10 cellular contexts compared by ENCODE assay signal in genomic region chr6:7235712-7236311, GRCh38.
DNase-seq lines count a peak whose midpoint lies in the region; ATAC-seq, FAIRE-seq and TF ChIP-seq lines count a peak whose summit lies in the region.
"Had no signal": no experiment of that assay in that cellular context is flagged by ENCODE, and none has a peak within 500 bp of the region (broad histone marks: within the 10 kb centered on the region; RNA-seq: fewer than 3 reads in every experiment).

No MANE protein-coding gene starts in this region.

- H3K27me3 Mint-ChIP-seq in CD8-positive, alpha-beta T cell (ENCODE audit: low read depth) = no peaks in the 10 kb centered on the region
- H3K27me3 Mint-ChIP-seq in naive thymus-derived CD4-positive, alpha-beta T cell = no peaks in the 10 kb centered on the region

- CTCF ChIA-PET in CD8-positive, alpha-beta T cell (lab: Charles Lee) = interaction anchor here (1.2 to 5.6 kb wide), 3 partner anchors 7 to 559 kb away, joined by 3 to 31 read pairs (median 4); no protein-coding TSS in a partner anchor
- CTCF ChIA-PET in GM12878 (lab: Yijun Ruan, JAX) = interaction anchor here (0.8 to 2.8 kb wide), 12 partner anchors 7 to 561 kb away, joined by 3 to 9 read pairs (median 4); no protein-coding TSS in a partner anchor
- CTCF ChIA-PET in naive thymus-derived CD4-positive, alpha-beta T cell (lab: Charles Lee) = interaction anchor here (1.1 to 2.1 kb wide), 2 partner anchors 510 to 511 kb away, joined by 5 to 6 read pairs; no protein-coding TSS in a partner anchor

- TF ChIP-seq POLR2A in GM12878 (IDR thresholded peaks at IDR 0.05; ENCODE audit: low read depth, low read length) = no peak
- TF ChIP-seq POLR2A in lower leg skin (IDR thresholded peaks at IDR 0.05) = no peak

- peaks cover 13% of the 10 kb centered on the region for H3K4me1 Mint-ChIP-seq in CD8-positive, alpha-beta T cell (ENCODE audit: low read depth)
- peaks cover 12 to 37% (median 14%) of the 10 kb centered on the region in 7 donors for H3K4me1 Mint-ChIP-seq in naive thymus-derived CD4-positive, alpha-beta T cell

- no peaks in the 10 kb centered on the region for H3K27me3 ChIP-seq in CD8-positive, alpha-beta T cell (ENCODE audit: insufficient read depth, low read length)
- H3K27me3 ChIP-seq in GM12878 (replicated peaks in 1 of 2; ENCODE audit: control insufficient read depth in 2 of 2, insufficient read depth in 2 of 2, low read length in 1 of 2) = no peaks in the 10 kb centered on the region
- no peaks in the 10 kb centered on the region for H3K27me3 ChIP-seq in naive thymus-derived CD4-positive, alpha-beta T cell (ENCODE audit: control insufficient read depth in 2 of 2, insufficient read depth in 2 of 2, low read length in 2 of 2)

- no peak for DNase-seq in CD8-positive, alpha-beta T cell
- no peak for DNase-seq in GM12878 (ENCODE audit: low read depth, low spot score)
- no peak for DNase-seq in naive thymus-derived CD4-positive, alpha-beta T cell
- DNase-seq in kidney glomerular epithelial cell (lab: John Stamatoyannopoulos, UW) = no peak
- DNase-seq in NCI-H1694 treated with DMSO at 0.1 percent for 48 hours (lab: John Stamatoyannopoulos, UW) = no peak
- no peak for DNase-seq in lower leg skin (ENCODE audit: low spot score in 2 of 2)
- DNase-seq in SIG-M5 treated with dmso at 0.1 percent for 504 hours (lab: John Stamatoyannopoulos, UW; ENCODE audit: unreplicated experiment) = no peak
- DNase-seq: NCI-H1436; stimulated activated CD4-positive, alpha-beta T cell treated with anti-CD3 and anti-CD28 coated beads, Interleukin-4, amount 100 ng/mL, for 24 hours had no signal

- H3K36me3 ChIP-seq in CD8-positive, alpha-beta T cell (ENCODE audit: insufficient read depth, low read length) = peaks cover 42% of the 10 kb centered on the region
- peaks cover 17 to 33% of the 10 kb centered on the region in 2 experiments for H3K36me3 ChIP-seq in GM12878 (ENCODE audit: control insufficient read depth in 2 of 2, insufficient read depth in 2 of 2, low read length in 1 of 2)
- peaks cover 0 to 62% (median 0%) of the 10 kb centered on the region in 3 experiments for H3K36me3 ChIP-seq in naive thymus-derived CD4-positive, alpha-beta T cell (ENCODE audit: control insufficient read depth in 2 of 3, insufficient read depth in 3 of 3, low read length in 3 of 3)

- peak overlapping the region; percentile 37 for H3K27ac Mint-ChIP-seq in CD8-positive, alpha-beta T cell
- peak overlapping the region in 7 of 9 donors; percentile 32 to 92 (median 43) for H3K27ac Mint-ChIP-seq in naive thymus-derived CD4-positive, alpha-beta T cell

- H4K20me1 ChIP-seq in GM12878 (ENCODE audit: control insufficient read depth, insufficient read depth) = no peaks in the 10 kb centered on the region

- peak overlapping the region; percentile 60 for H3K9ac ChIP-seq in GM12878 (ENCODE audit: control insufficient read depth, insufficient read depth, low read length)

- WGBS in GM12878 (ENCODE audit: insufficient coverage, insufficient replicate concordance, low lambda C conversion rate, missing lambda C conversion rate) = 72% methylated on average over 9 of the region's 9 CpGs
- WGBS in lower leg skin, 2 donors = 40 to 44% methylated on average over 9 of the region's 9 CpGs

- no peak overlapping the region for H2AFZ ChIP-seq in GM12878 (ENCODE audit: control insufficient read depth, low read depth, low read length)

- SMC1A ChIA-PET in GM12878 (lab: Charles Lee; ENCODE audit: uncharacterized antibody, unreplicated experiment) = interaction anchor here (0.5 to 4.3 kb wide), 21 partner anchors 15 to 649 kb away, joined by 3 to 35 read pairs (median 4); no protein-coding TSS in a partner anchor

- peaks cover 40% of the 10 kb centered on the region for H3K79me2 ChIP-seq in GM12878 (ENCODE audit: control insufficient read depth, insufficient read depth, low read length)

- no peak overlapping the region for H3K4me3 ChIP-seq in CD8-positive, alpha-beta T cell (ENCODE audit: low read depth, low read length)
- H3K4me3 ChIP-seq in GM12878 = no peak overlapping the region
- no peak overlapping the region for H3K4me3 ChIP-seq in naive thymus-derived CD4-positive, alpha-beta T cell (ENCODE audit: low read length)
- no peak overlapping the region for H3K4me3 ChIP-seq in lower leg skin (ENCODE audit: low read depth, poor library complexity, severe bottlenecking)

- intact Hi-C loops in CD8-positive, alpha-beta T cell (cut with DNase I, micrococcal nuclease) = no loop called here
- intact Hi-C loops in GM12878 (cut with micrococcal nuclease; ENCODE audit: unreplicated experiment) (loop anchor here (5.0 kb wide), 3 partner anchors 79 to 319 kb away; partner anchors contain the start of gene RREB1), lower leg skin (cut with DNase I; ENCODE audit: low total_unique reads) (loop anchor here (10.0 kb wide), 1 partner anchor 331 kb away; no protein-coding TSS in a partner anchor)
- intact Hi-C loops in naive thymus-derived CD4-positive, alpha-beta T cell (cut with micrococcal nuclease) = no loop called here

- in situ Hi-C loops in GM12878 (cut with MboI) = no loop called here

- H3K4me2 ChIP-seq in GM12878 (ENCODE audit: control insufficient read depth, insufficient read depth) = peak overlapping the region; percentile 93

- peaks cover 10% of the 10 kb centered on the region for H3K4me1 ChIP-seq in CD8-positive, alpha-beta T cell (ENCODE audit: insufficient read depth, low read length)
- H3K4me1 ChIP-seq in GM12878 (ENCODE audit: control insufficient read depth, insufficient read depth, low read length) = peaks cover 56% of the 10 kb centered on the region
- peaks cover 0 to 12% of the 10 kb centered on the region in 2 donors for H3K4me1 ChIP-seq in naive thymus-derived CD4-positive, alpha-beta T cell (ENCODE audit: control insufficient read depth in 2 of 2, insufficient read depth in 2 of 2, low read length in 2 of 2)

- no peak for TF ChIP-seq EP300 in GM12878 (IDR thresholded peaks at IDR 0.05; ENCODE audit: borderline replicate concordance in 1 of 2, control insufficient read depth in 1 of 2, low read depth in 2 of 2, low read length in 2 of 2)

- no peak overlapping the region for H3K27ac ChIP-seq in CD8-positive, alpha-beta T cell (ENCODE audit: low read depth, low read length)
- peak overlapping the region; percentile 95 for H3K27ac ChIP-seq in GM12878 (ENCODE audit: control insufficient read depth, insufficient read depth)
- no peak overlapping the region for H3K27ac ChIP-seq in naive thymus-derived CD4-positive, alpha-beta T cell (ENCODE audit: low read depth, low read length)

- no peaks in the 10 kb centered on the region for H3K9me3 Mint-ChIP-seq in CD8-positive, alpha-beta T cell
- peaks cover 0 to 1% (median 0%) of the 10 kb centered on the region in 11 donors for H3K9me3 Mint-ChIP-seq in naive thymus-derived CD4-positive, alpha-beta T cell

- no peaks in the 10 kb centered on the region for H3K9me3 ChIP-seq in CD8-positive, alpha-beta T cell (ENCODE audit: low read length)
- no peaks in the 10 kb centered on the region for H3K9me3 ChIP-seq in GM12878 (replicated peaks; ENCODE audit: control insufficient read depth, insufficient read depth, low read length)
- H3K9me3 ChIP-seq in naive thymus-derived CD4-positive, alpha-beta T cell (ENCODE audit: control insufficient read depth in 2 of 3, low read length in 3 of 3) = no peaks in the 10 kb centered on the region

- no peak for TF ChIP-seq RAD21 in GM12878 (IDR thresholded peaks at IDR 0.05; ENCODE audit: insufficient read depth, low read depth, low read length)

- peaks cover 65% of the 10 kb centered on the region for H3K36me3 Mint-ChIP-seq in CD8-positive, alpha-beta T cell
- H3K36me3 Mint-ChIP-seq in naive thymus-derived CD4-positive, alpha-beta T cell = peaks cover 3 to 25% (median 12%) of the 10 kb centered on the region in 5 donors

- no TSS peak for BruUV-seq in GM12878 (replicated peaks; lab: Mats Ljungman, UMichigan)

- ATAC-seq in CD8-positive, alpha-beta T cell = no peak
- ATAC-seq in HG03432 (IDR thresholded peaks at IDR 0.05; ENCODE audit: unreplicated experiment) (peak; percentile 1), GM12878 (no peak; the same call in 1 of the 3 replicates)
- ATAC-seq in naive thymus-derived CD4-positive, alpha-beta T cell = no peak

- no peak for TF ChIP-seq CTCF in CD8-positive, alpha-beta T cell (IDR thresholded peaks at IDR 0.05)
- TF ChIP-seq CTCF in GM12878 (IDR thresholded peaks at IDR 0.05 in 2 of 3, conservative IDR thresholded peaks at IDR 0.05 in 1 of 3; ENCODE audit: control insufficient read depth in 2 of 3, extremely low read depth in 1 of 3, insufficient read depth in 1 of 3, low read depth in 3 of 3, low read length in 3 of 3) (no peak), lower leg skin (IDR thresholded peaks at IDR 0.05) (no peak)

- H3K4me3 Mint-ChIP-seq in CD8-positive, alpha-beta T cell = no peak overlapping the region
- H3K4me3 Mint-ChIP-seq in naive thymus-derived CD4-positive, alpha-beta T cell = no peak overlapping the region

- POLR2A ChIA-PET in CD8-positive, alpha-beta T cell (lab: Charles Lee) = no interaction called here
- POLR2A ChIA-PET in GM12878 (lab: Charles Lee) = interaction anchor here (1.5 to 2.1 kb wide), 2 partner anchors 10 to 98 kb away, joined by 4 to 13 read pairs; no protein-coding TSS in a partner anchor
- POLR2A ChIA-PET in naive thymus-derived CD4-positive, alpha-beta T cell (lab: Charles Lee) = no interaction called here

- RAD21 ChIA-PET in GM12878 (lab: Charles Lee; ENCODE audit: unreplicated experiment) = interaction anchor here (0.5 to 4.3 kb wide), 17 partner anchors 28 to 559 kb away, joined by 3 to 19 read pairs (median 6); partner anchors contain the start of gene RREB1

- peak; percentile 35 for FAIRE-seq in GM12878 (lab: Jason Lieb, UNC)

TF ChIP-seq in GM12878, 131 proteins besides CTCF, POLR2A, EP300 and RAD21:
- TF ChIP-seq HDGF (IDR thresholded peaks at IDR 0.05) (0 out of 2 replicates have a peak, but pooled peaks have one; percentile 51), TCF12 (IDR thresholded peaks at IDR 0.05; ENCODE audit: low read depth, low read length) (no peak), ZNF622 (IDR thresholded peaks at IDR 0.05) (no peak), EGR1 (IDR thresholded peaks at IDR 0.05; ENCODE audit: borderline replicate concordance in 1 of 2, low read depth in 2 of 2, low read length in 2 of 2) (no peak)
TF ChIP-seq in GM12878: peak in this region for 1.

Comparison
In these comparisons a context has a peak if more than half of its experiments do, and no peak if none do; other contexts are left out.
1. intact Hi-C loops: an anchor here in GM12878 (5.0 kb wide) and lower leg skin (10.0 kb wide); none called in CD8-positive, alpha-beta T cell and naive thymus-derived CD4-positive, alpha-beta T cell.